ENCODE assay signal across 8 cellular contexts in genomic region chr15:43518073-43518761, GRCh38. TPM values are rescaled to one million over a fixed set of nuclear protein-coding genes. Genes with fewer than 3 reads are reported as not detected.
A peak's percentile ranks its signal among the peaks of the same experiment; 100 is the strongest.
DNase-seq lines count a peak whose midpoint lies in the region; ATAC-seq and TF ChIP-seq lines count a peak whose summit lies in the region.

No MANE protein-coding gene starts in this region.

- H3K27ac ChIP-seq in stomach, result peak overlapping the region; percentile 18 to 82 (median 67)

- peaks cover 8 to 42% (median 30%) of the 10 kb centered on the region in 4 donors for H3K4me1 ChIP-seq in stomach

- ATAC-seq in left lobe of liver, result no peak
- no peak for ATAC-seq in HG03280 (IDR thresholded peaks at IDR 0.05; ENCODE audit: unreplicated experiment)
- no peak for ATAC-seq in HG03135 (IDR thresholded peaks at IDR 0.05; ENCODE audit: unreplicated experiment)

- peaks cover 0 to 27% (median 21%) of the 10 kb centered on the region in 3 donors for H3K27me3 ChIP-seq in stomach

- 4 to 9% (median 5%) methylated on average over 15 to 18 of the region's 18 CpGs for WGBS in stomach, 5 donors

- TF ChIP-seq CTCF in choroid plexus epithelial cell (conservative IDR thresholded peaks at IDR 0.05; ENCODE audit: low read depth, low read length) (no peak), stomach (IDR thresholded peaks at IDR 0.05) (no peak)

- peak; percentile 8 for DNase-seq in DMS153 treated with DMSO at 0.1 percent for 48 hours (lab: John Stamatoyannopoulos, UW; ENCODE audit: unreplicated experiment)
- no peak for DNase-seq in DMS153 (lab: John Stamatoyannopoulos, UW)
- DNase-seq in NCI-H748 (lab: John Stamatoyannopoulos, UW; ENCODE audit: unreplicated experiment), result peak; percentile 44
- DNase-seq in choroid plexus epithelial cell (ENCODE audit: low read depth), result peak; percentile 43
- DNase-seq in left lobe of liver (ENCODE audit: low spot score), result peak; percentile 38
- no peak for DNase-seq in stomach

- H3K9me3 ChIP-seq in stomach, result no peaks in the 10 kb centered on the region

- no peak for TF ChIP-seq EP300 in stomach (IDR thresholded peaks at IDR 0.05)

- intact Hi-C loops in stomach (cut with DNase I; ENCODE audit: low total_unique reads), result no loop called here

- no peak for TF ChIP-seq POLR2A in stomach (IDR thresholded peaks at IDR 0.05)

- H3K36me3 ChIP-seq in stomach, result peaks cover 7 to 29% (median 22%) of the 10 kb centered on the region in 4 donors

- H3K4me3 ChIP-seq in choroid plexus epithelial cell (ENCODE audit: low read depth, low read length) (peak overlapping the region; percentile 83), stomach (peak overlapping the region; percentile 46 to 52 (median 48))

RNA-seq across cellular contexts. Expression of gene MAP1A, which starts 0.8 kb away (rescaled TPM):
- 0.23 TPM for total RNA-seq in left lobe of liver
- 10 to 100 TPM in 1 of 5 donors, 1 to 10 TPM in 4; 4.8 to 10.1 (median 5.9) TPM for total RNA-seq in stomach
- polyA plus RNA-seq in stomach, result 1 to 10 TPM in 2 of 3 donors, under 1 TPM in 1; 0.61 to 2.2 (median 1.4) TPM

RNA-seq across cellular contexts. Expression of gene TP53BP1, which starts 25.3 kb away (rescaled TPM):
- 5.8 TPM for total RNA-seq in left lobe of liver
- 10 to 100 TPM; 11.1 to 85.7 (median 26.7) TPM for total RNA-seq in stomach
- polyA plus RNA-seq in stomach, result 1 to 10 TPM; 3.3 to 9.0 (median 3.8) TPM

Comparison
In these comparisons a context has a peak if more than half of its experiments do, and no peak if none do; other contexts are left out.
1. DNase-seq: peak in DMS153 treated with DMSO at 0.1 percent for 48 hours (single experiment), NCI-H748 (single experiment), choroid plexus epithelial cell (single experiment) and left lobe of liver (single experiment); none in DMS153 (single experiment) and stomach (single experiment).